10 cellular contexts compared by ENCODE assay signal in the genomic region with DNA sequence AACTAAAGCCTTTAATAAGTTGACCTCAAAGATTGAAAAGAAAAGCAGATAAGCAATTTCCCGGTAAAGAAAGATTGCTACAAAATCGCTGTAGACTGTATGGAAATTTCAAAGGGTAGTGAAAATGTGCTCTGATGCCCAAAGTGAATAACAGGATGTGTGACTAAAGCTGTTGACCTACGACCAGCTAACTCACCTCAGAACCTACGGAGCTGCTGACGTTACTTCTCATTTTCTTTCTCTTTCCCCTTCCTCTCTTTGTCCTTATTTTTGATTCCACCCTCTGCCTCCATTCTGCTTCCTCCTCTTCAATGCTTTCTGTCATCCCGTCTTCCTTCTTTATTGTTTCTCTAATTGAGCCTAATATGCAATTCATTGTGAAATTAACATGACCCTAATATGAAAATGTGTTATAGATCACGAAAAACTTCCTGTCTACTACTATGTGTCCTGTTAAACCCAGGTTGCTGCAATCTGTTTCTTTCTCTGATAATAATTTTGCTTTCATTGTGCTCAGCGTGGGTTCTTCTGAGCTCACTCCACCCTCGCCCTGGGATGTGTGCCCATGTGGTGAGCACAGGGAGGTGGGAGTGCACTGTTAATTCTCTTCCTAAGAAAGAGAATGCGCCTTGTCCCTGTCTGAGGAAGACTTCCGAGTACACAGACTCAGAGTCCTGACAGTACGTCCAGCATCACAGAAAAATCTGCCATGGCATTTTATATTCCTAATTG.
A peak's percentile ranks its signal among the peaks of the same experiment; 100 is the strongest.
DNase-seq lines count a peak whose midpoint lies in the region; ATAC-seq and TF ChIP-seq lines count a peak whose summit lies in the region.
"Had no signal": no experiment of that assay in that cellular context is flagged by ENCODE, and none has a peak within 500 bp of the region (broad histone marks: within the 10 kb centered on the region; RNA-seq: fewer than 3 reads in every experiment).

No MANE protein-coding gene starts in this region.

- POLR2A ChIA-PET in HEK293T (lab: Yijun Ruan, JAX): no interaction called here

- no peaks in the 10 kb centered on the region for H3K9me3 Mint-ChIP-seq in activated T-helper 17 cell treated with anti-CD3 and anti-CD28 coated beads, Interleukin-2, amount 50 U/mL, for 72 hours

- H3K27ac Mint-ChIP-seq in activated T-helper 17 cell treated with anti-CD3 and anti-CD28 coated beads, Interleukin-2, amount 50 U/mL, for 72 hours: peak overlapping the region; percentile 84

- H3K4me3 ChIP-seq in ovary (peak overlapping the region; percentile 12), thyroid gland (replicated peaks in 1 of 3) (no peak overlapping the region)
- H3K4me3 ChIP-seq: thoracic aorta had no signal

- 46 to 62% (median 52%) methylated on average over 12 of the region's 12 CpGs for whole genome bisulfite sequencing in ovary, 3 donors
- WGBS in thyroid gland, 2 donors: 65 to 66% methylated on average over 12 of the region's 12 CpGs

- H3K27me3 ChIP-seq in ovary (no peaks in the 10 kb centered on the region), thyroid gland (no peaks in the 10 kb centered on the region)

- no peak for TF ChIP-seq CTCF in ovary (IDR thresholded peaks at IDR 0.05)
- no peak for TF ChIP-seq CTCF in thyroid gland (IDR thresholded peaks at IDR 0.05)

- TF ChIP-seq EP300 in ovary (IDR thresholded peaks at IDR 0.05): no peak

- DNase-seq in ovary (no peak), thyroid gland (no peak), HEK293T (ENCODE audit: extremely low spot score) (no peak), HuH-7 (ENCODE audit: low spot score) (no peak), epidermal melanocyte (ENCODE audit: insufficient read length, low spot score) (no peak)

- no peaks in the 10 kb centered on the region for H3K36me3 Mint-ChIP-seq in activated T-helper 17 cell treated with anti-CD3 and anti-CD28 coated beads, Interleukin-2, amount 50 U/mL, for 72 hours (ENCODE audit: low read depth)

- TF ChIP-seq POLR2A in ovary (IDR thresholded peaks at IDR 0.05) (no peak), thyroid gland (IDR thresholded peaks at IDR 0.05) (no peak)

- H3K4me1 ChIP-seq in ovary (ENCODE audit: insufficient read depth) (no peaks in the 10 kb centered on the region), thyroid gland (no peaks in the 10 kb centered on the region)

- intact Hi-C loops in ovary (cut with DNase I): no loop called here
- intact Hi-C loops in thyroid gland (cut with DNase I): no loop called here

- peaks cover 6% of the 10 kb centered on the region for H3K4me1 Mint-ChIP-seq in activated T-helper 17 cell treated with anti-CD3 and anti-CD28 coated beads, Interleukin-2, amount 50 U/mL, for 72 hours

- peak; percentile 67 for ATAC-seq in GM18868 (IDR thresholded peaks at IDR 0.05; ENCODE audit: unreplicated experiment)
- ATAC-seq in HG02973 (IDR thresholded peaks at IDR 0.05; ENCODE audit: unreplicated experiment): peak; percentile 62
- ATAC-seq in activated T-helper 17 cell treated with anti-CD3 and anti-CD28 coated beads, Interleukin-2, amount 50 U/mL, for 72 hours (replicated peaks): peak; percentile 93

- no peaks in the 10 kb centered on the region for H3K9me3 ChIP-seq in ovary
- no peaks in the 10 kb centered on the region for H3K9me3 ChIP-seq in thyroid gland
- H3K9me3 ChIP-seq: thoracic aorta had no signal

- H3K27ac ChIP-seq in ovary: no peak overlapping the region
- peak overlapping the region in 1 of 3 donors; percentile 38 for H3K27ac ChIP-seq in thyroid gland
- H3K27ac ChIP-seq: KMS-11, thoracic aorta had no signal

- H3K36me3 ChIP-seq in ovary (no peaks in the 10 kb centered on the region), thyroid gland (no peaks in the 10 kb centered on the region)
- H3K36me3 ChIP-seq: thoracic aorta had no signal

- CTCF ChIA-PET in HEK293T (lab: Yijun Ruan, JAX): interaction anchor here (0.6 to 1.0 kb wide), 2 partner anchors 9 to 412 kb away, joined by 3 to 4 read pairs; no protein-coding TSS in a partner anchor

- peaks cover 28% of the 10 kb centered on the region for H3K27me3 Mint-ChIP-seq in activated T-helper 17 cell treated with anti-CD3 and anti-CD28 coated beads, Interleukin-2, amount 50 U/mL, for 72 hours

- peak overlapping the region; percentile 60 for H3K4me3 Mint-ChIP-seq in activated T-helper 17 cell treated with anti-CD3 and anti-CD28 coated beads, Interleukin-2, amount 50 U/mL, for 72 hours

TF ChIP-seq in HEK293T, 16 proteins besides CTCF, POLR2A, EP300 and RAD21:
- TF ChIP-seq HDGF (IDR thresholded peaks at IDR 0.05; ENCODE audit: borderline replicate concordance) (no peak), L3MBTL2 (conservative IDR thresholded peaks at IDR 0.05) (no peak), FOXK2 (IDR thresholded peaks at IDR 0.05) (no peak), FOXA1 (IDR thresholded peaks at IDR 0.05) (no peak), FOXM1 (IDR thresholded peaks at IDR 0.05; ENCODE audit: borderline replicate concordance) (no peak)
